ENCODE assay signal across 19 cellular contexts in genomic region chr6:37812835-37813234, GRCh38.
"Had no signal": no experiment of that assay in that cellular context is flagged by ENCODE, and none has a peak within 500 bp of the region (broad histone marks: within the 10 kb centered on the region; RNA-seq: fewer than 3 reads in every experiment).

No MANE protein-coding gene starts in this region.

- ATAC-seq: left cardiac atrium; left ventricle myocardium superior; psoas muscle; stimulated activated effector memory CD8-positive, alpha-beta T cell treated with anti-CD3 and anti-CD28 coated beads, Interleukin-12 subunit alpha, Interleukin-12 subunit beta, amount 100 ng/mL, for 72 hours; stimulated activated naive CD8-positive, alpha-beta T cell treated with anti-CD3 and anti-CD28 coated beads, Interleukin-15, Interleukin-2, amounts not matched to agents 100 U/mL and 50 U/mL, for 24 hours had no signal

- H3K27me3 ChIP-seq: hepatocyte, right lobe of liver, suprapubic skin, thyroid gland had no signal

- H3K27ac ChIP-seq: hepatocyte, psoas muscle, right lobe of liver, suprapubic skin had no signal

- FAIRE-seq: colon, kidney had no signal

- DNase-seq: dermis blood vessel endothelial cell; foreskin melanocyte; head of caudate nucleus; kidney; left cardiac atrium; left ventricle myocardium superior; mesendoderm; naive B cell; psoas muscle; retina; right lobe of liver; stimulated activated CD4-positive, alpha-beta T cell treated with anti-CD3 and anti-CD28 coated beads, Interleukin-4, amount 100 ng/mL, for 1 hour; stimulated activated CD8-positive, alpha-beta memory T cell treated with anti-CD3 and anti-CD28 coated beads, Interleukin-4, amount 100 ng/mL, for 48 hours; stimulated activated naive CD8-positive, alpha-beta T cell treated with anti-CD3 and anti-CD28 coated beads, Interleukin-15, Interleukin-2, amounts not matched to agents 100 U/mL and 50 U/mL, for 24 hours; thyroid gland had no signal

- H2AFZ ChIP-seq: hepatocyte had no signal

- H3K4me3 ChIP-seq: hepatocyte, psoas muscle, right lobe of liver, suprapubic skin, thyroid gland had no signal

- H3K4me2 ChIP-seq: hepatocyte had no signal

- H3K36me3 ChIP-seq: right lobe of liver, suprapubic skin, thyroid gland had no signal

- H3K9me3 ChIP-seq: psoas muscle, right lobe of liver, suprapubic skin, thyroid gland had no signal
